ENCODE assay signal across 14 cellular contexts in the genomic region with DNA sequence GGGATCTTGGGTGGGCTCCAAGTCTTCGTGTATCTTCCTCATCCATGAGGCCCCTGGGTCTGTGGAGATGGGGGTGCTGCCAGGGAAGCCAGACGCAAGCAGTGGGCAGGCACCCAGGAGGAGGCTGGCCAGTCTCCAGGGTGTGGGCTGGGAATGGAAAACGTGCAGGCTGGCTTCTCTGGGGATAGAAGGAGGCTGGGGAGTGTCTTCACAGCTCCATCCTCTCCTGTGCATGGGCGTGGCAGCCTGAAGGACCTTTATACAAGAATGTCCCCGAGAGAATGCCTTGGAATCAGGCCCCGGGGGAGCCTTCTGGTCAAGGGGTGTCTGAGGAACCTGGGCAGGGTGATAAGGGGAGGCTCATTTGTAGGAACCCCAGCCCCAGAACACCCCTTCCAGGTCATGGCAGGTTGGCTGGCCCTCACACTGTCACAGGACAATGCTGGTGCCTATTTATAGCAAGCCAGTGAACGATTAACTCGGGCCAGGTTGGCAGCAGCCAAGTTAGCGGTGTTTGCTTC. TPM values are rescaled to one million over a fixed set of nuclear protein-coding genes. Genes with fewer than 3 reads are reported as not detected.
DNase-seq lines count a peak whose midpoint lies in the region; ATAC-seq and TF ChIP-seq lines count a peak whose summit lies in the region.
"Had no signal": no experiment of that assay in that cellular context is flagged by ENCODE, and none has a peak within 500 bp of the region (broad histone marks: within the 10 kb centered on the region; RNA-seq: fewer than 3 reads in every experiment).

No MANE protein-coding gene starts in this region.

- no peaks in the 10 kb centered on the region for H3K79me2 ChIP-seq in Karpas-422 (ENCODE audit: low read length)

- TF ChIP-seq CTCF in fibroblast of the aortic adventitia (IDR thresholded peaks at IDR 0.05; ENCODE audit: insufficient read depth, low read length) (no peak), upper lobe of right lung (IDR thresholded peaks at IDR 0.05) (no peak)

- intact Hi-C loops in upper lobe of right lung (cut with DNase I): no loop called here

- H3K27me3 ChIP-seq in upper lobe of right lung: no peaks in the 10 kb centered on the region
- H3K27me3 ChIP-seq in Karpas-422 (ENCODE audit: low read length): no peaks in the 10 kb centered on the region

- H3K27ac ChIP-seq in upper lobe of right lung (no peak overlapping the region), Karpas-422 (ENCODE audit: low read length) (no peak overlapping the region)
- H3K27ac ChIP-seq: skin epidermis, thoracic aorta had no signal

- ATAC-seq in upper lobe of right lung (peak; percentile 71), HG02642 (IDR thresholded peaks at IDR 0.05; ENCODE audit: poor library complexity, unreplicated experiment) (no peak), GM21367 (IDR thresholded peaks at IDR 0.05; ENCODE audit: unreplicated experiment) (no peak)
- ATAC-seq: activated CD8-positive, alpha-beta T cell treated with anti-CD3 and anti-CD28 coated beads, Interleukin-2, amount 10 ng/mL, durations not matched to agents 7 days and 5 days had no signal

- H3K9me3 ChIP-seq in upper lobe of right lung (no peaks in the 10 kb centered on the region), Karpas-422 (ENCODE audit: low read length) (no peaks in the 10 kb centered on the region)
- H3K9me3 ChIP-seq: thoracic aorta had no signal

- no peak overlapping the region for H3K9ac ChIP-seq in Karpas-422 (ENCODE audit: low read length)

- no peaks in the 10 kb centered on the region for H3K4me1 ChIP-seq in upper lobe of right lung
- H3K4me1 ChIP-seq in Karpas-422 (ENCODE audit: low read length): no peaks in the 10 kb centered on the region

- H3K4me2 ChIP-seq in Karpas-422 (ENCODE audit: low read depth, low read length, poor library complexity, severe bottlenecking): no peak overlapping the region

- H3K4me3 ChIP-seq in fibroblast of the aortic adventitia (ENCODE audit: low read depth, low read length) (no peak overlapping the region), upper lobe of right lung (no peak overlapping the region), Karpas-422 (ENCODE audit: low read length) (no peak overlapping the region)
- H3K4me3 ChIP-seq: skin epidermis, thoracic aorta had no signal

- no peaks in the 10 kb centered on the region for H3K36me3 ChIP-seq in upper lobe of right lung
- no peaks in the 10 kb centered on the region for H3K36me3 ChIP-seq in Karpas-422 (ENCODE audit: insufficient read depth, low read length)
- H3K36me3 ChIP-seq: thoracic aorta had no signal

- peak; percentile 63 for DNase-seq in NCI-H2029 treated with DMSO at 0.1 percent for 48 hours (lab: John Stamatoyannopoulos, UW)
- peak; percentile 34 for DNase-seq in fibroblast of the aortic adventitia (ENCODE audit: low read depth)
- peak; percentile 51 for DNase-seq in medulla oblongata (ENCODE audit: extremely low spot score)
- DNase-seq in upper lobe of right lung: peak; percentile 68
- no peak for DNase-seq in Karpas-422
- DNase-seq: activated CD8-positive, alpha-beta T cell treated with anti-CD3 and anti-CD28 coated beads, Interleukin-2, amount 10 ng/mL, durations not matched to agents 7 days and 5 days; activated naive CD4-positive, alpha-beta T cell treated with anti-CD3 and anti-CD28 coated beads for 36 hours; CD8-positive, alpha-beta memory T cell; T1000 had no signal

- H4K20me1 ChIP-seq in Karpas-422 (ENCODE audit: insufficient read depth, low read depth, low read length): no peaks in the 10 kb centered on the region

- no peak overlapping the region for H2AFZ ChIP-seq in Karpas-422 (ENCODE audit: low read length)

- H3K9me2 ChIP-seq in Karpas-422 (replicated peaks; ENCODE audit: insufficient read depth, low read length): no peaks in the 10 kb centered on the region

RNA-seq across cellular contexts. Expression of a gene that starts 14.0 kb away (rescaled TPM):
- total RNA-seq in fibroblast of the aortic adventitia (ENCODE audit: low replicate concordance) (not detected in 2 replicates), upper lobe of right lung (3.8 TPM)
- not detected in 2 replicates for total RNA-seq in Karpas-422 (2014; rRNA removed; shearing (Covaris generic); ENCODE audit: low replicate concordance)
- total RNA-seq: activated CD8-positive, alpha-beta T cell treated with anti-CD3 and anti-CD28 coated beads, Interleukin-2, amount 10 ng/mL, durations not matched to agents 7 days and 5 days; myocyte had no signal

RNA-seq across cellular contexts. Expression of a gene that starts 45.5 kb away (rescaled TPM):
- total RNA-seq in fibroblast of the aortic adventitia (ENCODE audit: low replicate concordance): not detected in 2 replicates
- not detected for total RNA-seq in upper lobe of right lung
- total RNA-seq in Karpas-422 (2014; rRNA removed; shearing (Covaris generic); ENCODE audit: low replicate concordance): not detected in 2 replicates
- total RNA-seq: activated CD8-positive, alpha-beta T cell treated with anti-CD3 and anti-CD28 coated beads, Interleukin-2, amount 10 ng/mL, durations not matched to agents 7 days and 5 days; activated naive CD4-positive, alpha-beta T cell treated with anti-CD3 and anti-CD28 coated beads for 36 hours; CD8-positive, alpha-beta memory T cell; myocyte; thoracic aorta had no signal
